ENCODE assay signal across 1 cellular context in genomic region chr2:71748227-71748626, GRCh38.
TF ChIP-seq lines count a peak whose summit lies in the region.

No MANE protein-coding gene starts in this region.

TF ChIP-seq in GM23338, 12 proteins besides CTCF, POLR2A, EP300 and RAD21 (continued from another document):
- TF ChIP-seq ZNF462 (CRISPR knock-in tag; IDR thresholded peaks at IDR 0.05), result no peak
- TF ChIP-seq, protein P1, sequence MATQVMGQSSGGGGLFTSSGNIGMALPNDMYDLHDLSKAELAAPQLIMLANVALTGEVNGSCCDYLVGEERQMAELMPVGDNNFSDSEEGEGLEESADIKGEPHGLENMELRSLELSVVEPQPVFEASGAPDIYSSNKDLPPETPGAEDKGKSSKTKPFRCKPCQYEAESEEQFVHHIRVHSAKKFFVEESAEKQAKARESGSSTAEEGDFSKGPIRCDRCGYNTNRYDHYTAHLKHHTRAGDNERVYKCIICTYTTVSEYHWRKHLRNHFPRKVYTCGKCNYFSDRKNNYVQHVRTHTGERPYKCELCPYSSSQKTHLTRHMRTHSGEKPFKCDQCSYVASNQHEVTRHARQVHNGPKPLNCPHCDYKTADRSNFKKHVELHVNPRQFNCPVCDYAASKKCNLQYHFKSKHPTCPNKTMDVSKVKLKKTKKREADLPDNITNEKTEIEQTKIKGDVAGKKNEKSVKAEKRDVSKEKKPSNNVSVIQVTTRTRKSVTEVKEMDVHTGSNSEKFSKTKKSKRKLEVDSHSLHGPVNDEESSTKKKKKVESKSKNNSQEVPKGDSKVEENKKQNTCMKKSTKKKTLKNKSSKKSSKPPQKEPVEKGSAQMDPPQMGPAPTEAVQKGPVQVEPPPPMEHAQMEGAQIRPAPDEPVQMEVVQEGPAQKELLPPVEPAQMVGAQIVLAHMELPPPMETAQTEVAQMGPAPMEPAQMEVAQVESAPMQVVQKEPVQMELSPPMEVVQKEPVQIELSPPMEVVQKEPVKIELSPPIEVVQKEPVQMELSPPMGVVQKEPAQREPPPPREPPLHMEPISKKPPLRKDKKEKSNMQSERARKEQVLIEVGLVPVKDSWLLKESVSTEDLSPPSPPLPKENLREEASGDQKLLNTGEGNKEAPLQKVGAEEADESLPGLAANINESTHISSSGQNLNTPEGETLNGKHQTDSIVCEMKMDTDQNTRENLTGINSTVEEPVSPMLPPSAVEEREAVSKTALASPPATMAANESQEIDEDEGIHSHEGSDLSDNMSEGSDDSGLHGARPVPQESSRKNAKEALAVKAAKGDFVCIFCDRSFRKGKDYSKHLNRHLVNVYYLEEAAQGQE (IDR thresholded peaks at IDR 0.05; ENCODE audit: unreplicated experiment), result no peak
